18 cellular contexts compared by ENCODE assay signal in the genomic region with DNA sequence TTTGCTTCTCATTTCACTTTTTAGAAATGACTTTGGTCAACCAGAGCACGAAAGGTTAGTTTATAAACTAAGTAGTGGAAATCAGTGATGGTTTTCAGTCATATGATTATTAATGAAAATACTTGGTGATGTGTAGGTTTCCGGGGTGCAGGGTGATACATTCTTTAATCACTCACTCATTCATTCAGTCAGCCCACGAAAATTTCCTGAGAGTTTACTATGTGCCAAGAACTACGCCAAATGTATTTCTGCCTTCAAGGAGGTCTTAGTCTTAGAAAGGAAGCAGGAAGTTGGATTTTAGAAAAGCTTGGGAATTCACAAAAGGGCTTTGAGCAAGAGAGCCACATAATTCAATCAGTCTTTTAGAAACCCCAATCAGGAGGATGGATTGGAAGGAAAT.
"Had no signal": no experiment of that assay in that cellular context is flagged by ENCODE, and none has a peak within 500 bp of the region (broad histone marks: within the 10 kb centered on the region; RNA-seq: fewer than 3 reads in every experiment).

No MANE protein-coding gene starts in this region.

- DNase-seq: cortex of kidney; dorsolateral prefrontal cortex; effector CD8-positive, alpha-beta T cell; heart right ventricle; hypothalamus; kidney; left colon; naive thymus-derived CD4-positive, alpha-beta T cell; posterior cingulate gyrus; stimulated activated CD4-positive, alpha-beta T cell treated with anti-CD3 and anti-CD28 coated beads, Interleukin-2, amount 100 ng/mL, for 24 hours; stimulated activated CD4-positive, alpha-beta T cell treated with anti-CD3 and anti-CD28 coated beads, Interleukin-4, amount 100 ng/mL, for 4 hours; stimulated activated naive B cell treated with anti-CD40 and anti-IgM and Interleukin-4, amounts not matched to agents 10 μg/mL and 1 μg/mL and 100 μg/mL, for 72 hours; stimulated activated naive CD8-positive, alpha-beta T cell treated with anti-CD3 and anti-CD28 coated beads, Interleukin-15, amount 100 ng/mL, for 72 hours; testis had no signal

- H3K36me3 ChIP-seq: heart right ventricle, neutrophil, tibial nerve had no signal

- H3K27me3 ChIP-seq: testis, tibial nerve had no signal

- H3K4me3 ChIP-seq: dorsolateral prefrontal cortex, heart right ventricle, skin epidermis, testis, tibial nerve had no signal

- ATAC-seq: heart right ventricle; left colon; naive thymus-derived CD4-positive, alpha-beta T cell; sciatic nerve; stimulated activated naive B cell treated with anti-CD40 and anti-IgM and Interleukin-4, amounts not matched to agents 10 μg/mL and 1 μg/mL and 100 μg/mL, for 72 hours; stimulated activated naive CD8-positive, alpha-beta T cell treated with anti-CD3 and anti-CD28 coated beads, Interleukin-15, amount 100 ng/mL, for 72 hours had no signal

- H3K27ac ChIP-seq: dorsolateral prefrontal cortex, heart right ventricle, neutrophil, skin epidermis, testis, tibial nerve had no signal
